ENCODE assay signal across 7 cellular contexts in genomic region chr11:22273781-22274180, GRCh38.
"Had no signal": no experiment of that assay in that cellular context is flagged by ENCODE, and none has a peak within 500 bp of the region (broad histone marks: within the 10 kb centered on the region; RNA-seq: fewer than 3 reads in every experiment).

No MANE protein-coding gene starts in this region.

- H3K4me1 Mint-ChIP-seq: IgD-negative memory B cell had no signal

- H3K4me3 ChIP-seq: K562 had no signal

- ATAC-seq: HepG2, K562 had no signal

- H3K27ac Mint-ChIP-seq: IgD-negative memory B cell had no signal

- DNase-seq: IMR-90, KBM-7, KG1 had no signal

- H3K27me3 Mint-ChIP-seq: IgD-negative memory B cell had no signal

- H3K4me3 Mint-ChIP-seq: IgD-negative memory B cell had no signal

- H3K36me3 Mint-ChIP-seq: IgD-negative memory B cell had no signal

- H3K9me3 Mint-ChIP-seq: IgD-negative memory B cell had no signal

- H3K27ac ChIP-seq: HL-60 had no signal
